ENCODE assay signal across 10 cellular contexts in genomic region chr17:35529326-35529725, GRCh38. TPM values are rescaled to one million over a fixed set of nuclear protein-coding genes. Genes with fewer than 3 reads are reported as not detected.
"Had no signal": no experiment of that assay in that cellular context is flagged by ENCODE, and none has a peak within 500 bp of the region (broad histone marks: within the 10 kb centered on the region; RNA-seq: fewer than 3 reads in every experiment).

No MANE protein-coding gene starts in this region.

RNA-seq across cellular contexts. Expression of gene SLFN12L, which starts 8.2 kb away (rescaled TPM):
- total RNA-seq: endodermal cell, glomerular endothelial cell, osteocyte, smooth muscle cell had no signal
- polyA plus RNA-seq: smooth muscle cell had no signal

RNA-seq across cellular contexts. Expression of gene SLFN14, which starts 31.3 kb away (rescaled TPM):
- total RNA-seq: endodermal cell, esophagus mucosa, gastrocnemius medialis, osteocyte, prostate gland, right atrium auricular region, smooth muscle cell had no signal
- polyA plus RNA-seq: liver, smooth muscle cell, urinary bladder had no signal
